ENCODE assay signal across 8 cellular contexts in genomic region chr17:74770498-74771318, GRCh38. TPM values are rescaled to one million over a fixed set of nuclear protein-coding genes. Genes with fewer than 3 reads are reported as not detected.
DNase-seq lines count a peak whose midpoint lies in the region; ATAC-seq, FAIRE-seq and TF ChIP-seq lines count a peak whose summit lies in the region.

No MANE protein-coding gene starts in this region.

- H3K27me3 ChIP-seq in GM23248 (replicated peaks; ENCODE audit: insufficient read depth) = no peaks in the 10 kb centered on the region
- no peaks in the 10 kb centered on the region for H3K27me3 ChIP-seq in OCI-LY3 (ENCODE audit: low read depth, low read length)
- H3K27me3 ChIP-seq in fibroblast of lung (ENCODE audit: control insufficient read depth, insufficient read depth, low read length) = no peaks in the 10 kb centered on the region

- no peaks in the 10 kb centered on the region for H3K9me2 ChIP-seq in GM23248 (ENCODE audit: insufficient read depth)

- H3K27ac ChIP-seq in GM23248 = no peak overlapping the region
- no peak overlapping the region for H3K27ac ChIP-seq in OCI-LY3 (ENCODE audit: low read length)
- H3K27ac ChIP-seq in fibroblast of lung (ENCODE audit: insufficient read depth, low read length) = no peak overlapping the region

- H3K9ac ChIP-seq in GM23248 (no peak overlapping the region), OCI-LY3 (ENCODE audit: low read length) (no peak overlapping the region), fibroblast of lung (ENCODE audit: insufficient read depth, low read length) (no peak overlapping the region)

- H4K20me1 ChIP-seq in GM23248 (ENCODE audit: insufficient read depth) (no peaks in the 10 kb centered on the region), OCI-LY3 (ENCODE audit: insufficient read depth, low read length) (peaks cover 5% of the 10 kb centered on the region; the same call in 1 of the 2 replicates), fibroblast of lung (ENCODE audit: control insufficient read depth, extremely low read depth, insufficient read depth, low read length) (no peaks in the 10 kb centered on the region)

- in situ Hi-C loops in GM23248 (cut with MboI) = no loop called here

- H3K4me2 ChIP-seq in GM23248 (ENCODE audit: unreplicated experiment) = no peak overlapping the region
- H3K4me2 ChIP-seq in OCI-LY3 (ENCODE audit: low read length) = no peak overlapping the region
- no peak overlapping the region for H3K4me2 ChIP-seq in fibroblast of lung (ENCODE audit: extremely low read depth, insufficient read depth, low read length)

- no peak overlapping the region for H3K4me3 ChIP-seq in AG10803 (ENCODE audit: low read length)
- H3K4me3 ChIP-seq in GM23248 = no peak overlapping the region
- no peak overlapping the region for H3K4me3 ChIP-seq in OCI-LY3 (ENCODE audit: low read length)
- H3K4me3 ChIP-seq in fibroblast of lung (replicated peaks in 1 of 4; ENCODE audit: control extremely low read depth in 1 of 4, insufficient read depth in 1 of 4, low read depth in 3 of 4, low read length in 4 of 4) = no peak overlapping the region

- ATAC-seq in omental fat pad (ENCODE audit: low FRiP score) (no peak), GM21825 (IDR thresholded peaks at IDR 0.05; ENCODE audit: unreplicated experiment) (no peak)

- DNase-seq in AG10803 (ENCODE audit: low read depth) (no peak), GM23248 (peak; percentile 58), fibroblast of lung (ENCODE audit: low read depth in 2 of 2) (peak in 1 of 2 donors; percentile 37), omental fat pad (ENCODE audit: low spot score) (peak; percentile 42), urothelium cell line (ENCODE audit: low spot score) (no peak)
- DNase-seq in activated T-cell treated with anti-CD3 and anti-CD28 coated beads, Interleukin-2, amount 50 U/mL, for 48 hours = peak; percentile 78 to 80

- H3K9me3 ChIP-seq in GM23248 (ENCODE audit: low read depth) (no peaks in the 10 kb centered on the region), OCI-LY3 (ENCODE audit: insufficient read depth, low read length) (no peaks in the 10 kb centered on the region), fibroblast of lung (ENCODE audit: control insufficient read depth, insufficient read depth, low read depth, low read length) (no peaks in the 10 kb centered on the region)

- peaks cover 26% of the 10 kb centered on the region for H3F3A ChIP-seq in GM23248 (ENCODE audit: insufficient read depth)

- WGBS in GM23248 (ENCODE audit: low coverage in 1 of 2, low lambda C conversion rate in 2 of 2, missing lambda C conversion rate in 2 of 2), 2 experiments = 67 to 71% methylated on average over 14 to 16 of the region's 16 CpGs

- H3K79me2 ChIP-seq in GM23248 (ENCODE audit: insufficient read depth) = peaks cover 26% of the 10 kb centered on the region
- peaks cover 9% of the 10 kb centered on the region for H3K79me2 ChIP-seq in OCI-LY3 (ENCODE audit: low read length)
- H3K79me2 ChIP-seq in fibroblast of lung (ENCODE audit: control insufficient read depth, insufficient read depth, low read length) = peaks cover 9% of the 10 kb centered on the region

- H2AFZ ChIP-seq in GM23248 (no peak overlapping the region), OCI-LY3 (ENCODE audit: low read depth, low read length) (no peak overlapping the region), fibroblast of lung (ENCODE audit: low read length) (no peak overlapping the region)

- peak; percentile 77 for FAIRE-seq in urothelium cell line (lab: Jason Lieb, UNC)

- H3K4me1 ChIP-seq in GM23248 (ENCODE audit: insufficient read depth) (peaks cover 32% of the 10 kb centered on the region), OCI-LY3 (ENCODE audit: low read length) (peaks cover 4% of the 10 kb centered on the region; the same call in 1 of the 2 replicates), fibroblast of lung (ENCODE audit: control insufficient read depth, extremely low read depth, insufficient read depth, low read length) (peaks cover 13% of the 10 kb centered on the region)

- H3K36me3 ChIP-seq in GM23248 (ENCODE audit: low read depth) = 0 out of 2 replicates have a peak, but pooled peaks cover 3% of the 10 kb centered on the region
- H3K36me3 ChIP-seq in OCI-LY3 (replicated peaks; ENCODE audit: low read depth, low read length) = peaks cover 38% of the 10 kb centered on the region
- peaks cover 22% of the 10 kb centered on the region for H3K36me3 ChIP-seq in fibroblast of lung (ENCODE audit: control insufficient read depth, insufficient read depth, low read length)

- peak; percentile 62 for TF ChIP-seq CTCF in AG10803 (conservative IDR thresholded peaks at IDR 0.05; ENCODE audit: low read length)
- peak; percentile 72 for TF ChIP-seq CTCF in OCI-LY3 (IDR thresholded peaks at IDR 0.05; ENCODE audit: low read depth, low read length)
- TF ChIP-seq CTCF in fibroblast of lung (conservative IDR thresholded peaks at IDR 0.05 in 1 of 2, IDR thresholded peaks at IDR 0.05 in 1 of 2; ENCODE audit: low read depth in 1 of 2, low read length in 2 of 2) = peak; percentile 50 to 70
- peak in 1 of 3 donors; percentile 32 for TF ChIP-seq CTCF in omental fat pad (IDR thresholded peaks at IDR 0.05)

RNA-seq across cellular contexts. Expression of gene NAT9, which starts 5.4 kb away (rescaled TPM):
- 23.6 and 26.4 TPM in 2 replicates for total RNA-seq in GM23248 (2014; rRNA removed; shearing (Covaris generic))
- 31.0 and 34.6 TPM in 2 replicates for polyA plus RNA-seq in GM23248 (2016; fragmentation: Nextera tagmentation; extraction: Ambion mirVana)
- total RNA-seq in fibroblast of lung = 29.0 and 39.6 TPM in 2 replicates
- 21.2 and 34.7 TPM in 2 replicates for polyA plus RNA-seq in fibroblast of lung
- 33.8 and 47.6 TPM in 2 replicates for polyA plus RNA-seq in fibroblast of lung (2012)
- 28.4 and 31.8 TPM in 2 replicates for polyA minus RNA-seq in fibroblast of lung (ENCODE audit: low replicate concordance)
- total RNA-seq in omental fat pad = 10 to 100 TPM; 15.1 to 35.9 (median 24.2) TPM

RNA-seq across cellular contexts. Expression of gene NHERF1, which starts 22.3 kb away (rescaled TPM):
- total RNA-seq in GM23248 (2014; rRNA removed; shearing (Covaris generic)) = 6.6 and 8.0 TPM in 2 replicates
- polyA plus RNA-seq in GM23248 (2016; fragmentation: Nextera tagmentation; extraction: Ambion mirVana) = 9.1 and 9.4 TPM in 2 replicates
- total RNA-seq in fibroblast of lung = 7.2 and 10.2 TPM in 2 replicates
- polyA plus RNA-seq in fibroblast of lung = 13.9 and 29.7 TPM in 2 replicates
- 13.5 and 26.5 TPM in 2 replicates for polyA plus RNA-seq in fibroblast of lung (2012)
- 23.9 and 51.9 TPM in 2 replicates for polyA minus RNA-seq in fibroblast of lung (ENCODE audit: low replicate concordance)
- total RNA-seq in omental fat pad = 10 to 100 TPM; 18.0 to 51.7 (median 21.8) TPM

RNA-seq across cellular contexts. Expression of gene RAB37, which starts 33.7 kb away (rescaled TPM):
- 0.11 TPM in 1 of 2 replicates, not detected in the other for total RNA-seq in GM23248 (2014; rRNA removed; shearing (Covaris generic))
- polyA plus RNA-seq in GM23248 (2016; fragmentation: Nextera tagmentation; extraction: Ambion mirVana) (not detected in 2 replicates), fibroblast of lung (0.08 and 0.65 TPM in 2 replicates)
- total RNA-seq in fibroblast of lung (0.26 and 0.66 TPM in 2 replicates), omental fat pad (1 to 10 TPM in 2 of 4 donors, under 1 TPM in 2; 0.48 to 3.0 (median 1.4) TPM)
- polyA plus RNA-seq in fibroblast of lung (2012) = 0.18 and 0.41 TPM in 2 replicates
- 0.33 TPM in 1 of 2 replicates, not detected in the other for polyA minus RNA-seq in fibroblast of lung (ENCODE audit: low replicate concordance)

RNA-seq across cellular contexts. Expression of gene CD300LF, which starts 58.0 kb away (rescaled TPM):
- not detected in 2 replicates for total RNA-seq in GM23248 (2014; rRNA removed; shearing (Covaris generic))
- polyA plus RNA-seq in GM23248 (2016; fragmentation: Nextera tagmentation; extraction: Ambion mirVana) = not detected in 2 replicates
- not detected in 2 replicates for total RNA-seq in fibroblast of lung
- polyA plus RNA-seq in fibroblast of lung = not detected in 2 replicates
- polyA plus RNA-seq in fibroblast of lung (2012) = not detected in 2 replicates
- polyA minus RNA-seq in fibroblast of lung (ENCODE audit: low replicate concordance) = not detected in 2 replicates
- total RNA-seq in omental fat pad = 1 to 10 TPM in 3 of 4 donors, not detected in 1; 1.1 to 2.5 (median 2.2) TPM

Comparison
In these comparisons a context has a peak if more than half of its experiments do, and no peak if none do; other contexts are left out.
1. DNase-seq: peak in GM23248 (single experiment), activated T-cell treated with anti-CD3 and anti-CD28 coated beads, Interleukin-2, amount 50 U/mL, for 48 hours (2 of 2) and omental fat pad (single experiment); none in AG10803 (single experiment) and urothelium cell line (single experiment).